ENCODE assay signal across 18 cellular contexts in the genomic region with DNA sequence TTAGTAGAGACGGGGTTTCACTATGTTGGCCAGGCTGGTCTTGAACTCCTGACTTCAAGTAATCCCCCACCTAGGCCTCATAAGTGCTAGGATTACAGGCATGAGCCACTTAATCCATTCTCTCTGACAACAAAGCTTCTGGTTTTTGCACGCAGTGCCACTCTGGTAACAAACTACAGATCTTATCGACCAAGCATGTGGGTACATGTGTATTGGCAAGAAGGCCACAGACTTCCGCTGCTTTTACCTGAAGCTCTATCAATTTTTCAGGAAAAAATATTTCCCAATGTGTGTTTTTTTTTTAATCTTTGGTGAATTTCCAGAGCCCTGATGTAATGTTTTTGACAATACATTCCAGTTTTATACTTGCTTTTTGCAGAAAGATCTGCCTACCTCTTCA.
DNase-seq lines count a peak whose midpoint lies in the region; ATAC-seq and TF ChIP-seq lines count a peak whose summit lies in the region.
"Had no signal": no experiment of that assay in that cellular context is flagged by ENCODE, and none has a peak within 500 bp of the region (broad histone marks: within the 10 kb centered on the region; RNA-seq: fewer than 3 reads in every experiment).

No MANE protein-coding gene starts in this region.

- no peak for ATAC-seq in central memory CD8-positive, alpha-beta T cell (replicated peaks; ENCODE audit: extremely low read depth, poor library complexity, severe bottlenecking)
- peak; percentile 77 to 86 (median 83) for ATAC-seq in right lobe of liver
- ATAC-seq: CD8-positive, alpha-beta T cell had no signal

- peaks cover 7% of the 10 kb centered on the region for H3K4me1 Mint-ChIP-seq in central memory CD8-positive, alpha-beta T cell
- H3K4me1 Mint-ChIP-seq: B cell had no signal

- no peak for TF ChIP-seq POLR2A in right lobe of liver (IDR thresholded peaks at IDR 0.05)

- no peaks in the 10 kb centered on the region for H3K27me3 Mint-ChIP-seq in central memory CD8-positive, alpha-beta T cell
- H3K27me3 Mint-ChIP-seq: B cell; CD4-positive, CD25-positive, alpha-beta regulatory T cell had no signal

- peak overlapping the region; percentile 4 for H3K27ac Mint-ChIP-seq in central memory CD8-positive, alpha-beta T cell (ENCODE audit: low read depth)
- H3K27ac Mint-ChIP-seq: B cell; CD8-positive, alpha-beta T cell had no signal

- peak overlapping the region in 1 of 3 donors; percentile 0 for H3K27ac ChIP-seq in right lobe of liver
- H3K27ac ChIP-seq: 22Rv1, BLaER1, C4-2B, GM23248 had no signal

- no peaks in the 10 kb centered on the region for H3K9me3 Mint-ChIP-seq in central memory CD8-positive, alpha-beta T cell
- H3K9me3 Mint-ChIP-seq: CD4-positive, CD25-positive, alpha-beta regulatory T cell; CD8-positive, alpha-beta T cell had no signal

- H3K4me3 ChIP-seq in right lobe of liver: no peak overlapping the region
- H3K4me3 ChIP-seq: BLaER1, GM23248 had no signal

- H3K4me3 Mint-ChIP-seq in central memory CD8-positive, alpha-beta T cell: no peak overlapping the region
- H3K4me3 Mint-ChIP-seq: B cell; CD4-positive, CD25-positive, alpha-beta regulatory T cell; CD8-positive, alpha-beta T cell had no signal

- intact Hi-C loops in right lobe of liver (cut with DNase I): no loop called here

- peaks cover 0 to 20% (median 3%) of the 10 kb centered on the region in 4 donors for H3K4me1 ChIP-seq in right lobe of liver
- H3K4me1 ChIP-seq: BLaER1 had no signal

- TF ChIP-seq CTCF in right lobe of liver (IDR thresholded peaks at IDR 0.05): no peak

- DNase-seq in NCI-H82 (lab: John Stamatoyannopoulos, UW) (peak; percentile 18), NCI-H82 treated with DMSO at 0.1 percent for 48 hours (lab: John Stamatoyannopoulos, UW; ENCODE audit: unreplicated experiment) (no peak), right lobe of liver (no peak), middle frontal gyrus (ENCODE audit: extremely low spot score, low spot score) (no peak), ecto neural progenitor cell (ENCODE audit: low spot score) (no peak)
- no peak for DNase-seq in central memory CD8-positive, alpha-beta T cell (ENCODE audit: low spot score in 2 of 2)
- DNase-seq: Caco-2; CD4-positive, CD25-positive, alpha-beta regulatory T cell; CD8-positive, alpha-beta T cell; DMS153; DND-41; GM23248; H7; HCEC 1CT had no signal

- H3K9me3 ChIP-seq in right lobe of liver: no peaks in the 10 kb centered on the region
- H3K9me3 ChIP-seq: BLaER1, Caco-2 had no signal

- 70% methylated on average over 3 of the region's 4 CpGs for WGBS in right lobe of liver (ENCODE audit: insufficient coverage, low coverage, low lambda C conversion rate, missing lambda C conversion rate)

- H3K36me3 ChIP-seq in right lobe of liver: peaks cover 0 to 3% (median 0%) of the 10 kb centered on the region in 4 donors

- H3K36me3 Mint-ChIP-seq in central memory CD8-positive, alpha-beta T cell (ENCODE audit: insufficient read depth): peaks cover 19% of the 10 kb centered on the region

- H3K27me3 ChIP-seq in right lobe of liver: no peaks in the 10 kb centered on the region
- H3K27me3 ChIP-seq: BLaER1 had no signal
